In genomic region chr5:79846198-79846521, GRCh38 we compare ENCODE assay signal across 26 cellular contexts.
DNase-seq lines count a peak whose midpoint lies in the region; ATAC-seq and TF ChIP-seq lines count a peak whose summit lies in the region.
"Had no signal": no experiment of that assay in that cellular context is flagged by ENCODE, and none has a peak within 500 bp of the region (broad histone marks: within the 10 kb centered on the region; RNA-seq: fewer than 3 reads in every experiment).

No MANE protein-coding gene starts in this region.

- no peak for TF ChIP-seq POLR2A in IMR-90 (IDR thresholded peaks at IDR 0.05; ENCODE audit: low read depth, low read length)

- POLR2A ChIA-PET in IMR-90 (lab: Charles Lee; ENCODE audit: unreplicated experiment): no interaction called here

- no peaks in the 10 kb centered on the region for H3K36me3 ChIP-seq in IMR-90 (ENCODE audit: control insufficient read depth, insufficient read depth, low read length)
- peaks cover 0 to 6% (median 0%) of the 10 kb centered on the region in 3 donors for H3K36me3 ChIP-seq in skeletal muscle tissue (ENCODE audit: control insufficient read depth in 3 of 3, insufficient read depth in 3 of 3, low read length in 3 of 3)
- H3K36me3 ChIP-seq: gastrocnemius medialis, left lung, pancreas, thyroid gland had no signal

- CTCF ChIA-PET in IMR-90 (lab: Yijun Ruan, JAX): no interaction called here

- peaks cover 3% of the 10 kb centered on the region; the same call in 1 of the 2 replicates for H4K20me1 ChIP-seq in IMR-90 (ENCODE audit: insufficient read depth, low read length)

- H3K27me3 ChIP-seq in IMR-90 (ENCODE audit: control insufficient read depth, insufficient read depth, low read length): no peaks in the 10 kb centered on the region; the same call in 1 of the 2 replicates
- H3K27me3 ChIP-seq in skeletal muscle tissue (ENCODE audit: control insufficient read depth in 3 of 3, insufficient read depth in 3 of 3, low read length in 3 of 3): no peaks in the 10 kb centered on the region
- H3K27me3 ChIP-seq: gastrocnemius medialis, left lung, pancreas, thyroid gland had no signal

- H3K18ac ChIP-seq in IMR-90 (ENCODE audit: low read depth, low read length): no peak overlapping the region

- no peak for DNase-seq in activated T-cell treated with anti-CD3 and anti-CD28 coated beads, Interleukin-2, amount 50 U/mL, for 72 hours
- DNase-seq in activated T-cell treated with anti-CD3 and anti-CD28 coated beads for 4 hours: no peak
- DNase-seq in IMR-90: no peak
- DNase-seq in chondrocyte (ENCODE audit: low spot score): no peak
- DNase-seq in G401 (ENCODE audit: low spot score): no peak
- DNase-seq in DMS79 treated with DMSO at 0.1 percent for 48 hours (lab: John Stamatoyannopoulos, UW): no peak
- no peak for DNase-seq in NCI-H128 (lab: John Stamatoyannopoulos, UW; ENCODE audit: unreplicated experiment)
- DNase-seq: activated CD4-positive, alpha-beta T cell treated with anti-CD3 and anti-CD28 coated beads for 4 hours; activated CD8-positive, alpha-beta memory T cell treated with anti-CD3 and anti-CD28 coated beads, Interleukin-2, amount 50 U/mL, for 48 hours; CD4-positive, alpha-beta T cell; effector memory CD8-positive, alpha-beta T cell; gastrocnemius medialis; left lung; natural killer cell; NCI-H1092 treated with DMSO at 0.1 percent for 48 hours; NCI-H2029 treated with DMSO at 0.1 percent for 48 hours; NCI-H345; NCI-H82; pancreas; stimulated activated CD4-positive, alpha-beta T cell treated with anti-CD3 and anti-CD28 coated beads, Interleukin-4, amount 100 ng/mL, for 4 hours; stimulated activated naive CD4-positive, alpha-beta T cell treated with Interleukin-2 at 50 U/mL for 16 hours; thyroid gland had no signal

- H2AK5ac ChIP-seq in IMR-90 (ENCODE audit: low read depth, low read length): no peak overlapping the region

- peak; percentile 23 to 38 for ATAC-seq in activated T-cell treated with anti-CD3 and anti-CD28 coated beads, Interleukin-2, amount 50 U/mL, for 72 hours (replicated peaks in 1 of 2)
- peak; percentile 16; the same call in 1 of the 2 replicates for ATAC-seq in IMR-90 (ENCODE audit: low read depth)
- ATAC-seq: effector memory CD8-positive, alpha-beta T cell; esophagus mucosa; HCT116; left lung; natural killer cell had no signal

- H4K5ac ChIP-seq in IMR-90 (ENCODE audit: low read depth, low read length): no peak overlapping the region

- peak overlapping the region; percentile 26; the same call in 1 of the 2 replicates for H2BK120ac ChIP-seq in IMR-90 (ENCODE audit: low read depth, low read length)

- peaks cover 34% of the 10 kb centered on the region for H3K4me1 Mint-ChIP-seq in activated T-cell treated with anti-CD3 and anti-CD28 coated beads, Interleukin-2, amount 50 U/mL, for 72 hours (ENCODE audit: low read depth)
- H3K4me1 Mint-ChIP-seq in chondrocyte (ENCODE audit: low read depth): peaks cover 14% of the 10 kb centered on the region
- H3K4me1 Mint-ChIP-seq: natural killer cell had no signal

- no peak overlapping the region for H2BK5ac ChIP-seq in IMR-90 (ENCODE audit: low read depth, low read length, poor library complexity, severe bottlenecking)

- H3K27ac ChIP-seq in IMR-90 (ENCODE audit: insufficient read depth, low read length) (no peak overlapping the region; the same call in 1 of the 2 replicates), skeletal muscle tissue (ENCODE audit: low read depth, low read length) (peak overlapping the region; percentile 56)
- H3K27ac ChIP-seq: HL-60, left lung, pancreas, thyroid gland had no signal

- dilution Hi-C loops in IMR-90 (cut with HindIII; ENCODE audit: low sequenced_read_pairs, unreplicated experiment): no loop called here

- no peaks in the 10 kb centered on the region for H3K79me1 ChIP-seq in IMR-90 (ENCODE audit: low read depth in 1 of 2, low read length in 2 of 2)

- TF ChIP-seq RAD21 in IMR-90 (IDR thresholded peaks at IDR 0.05; ENCODE audit: low read length): no peak

- H3K4me1 ChIP-seq in IMR-90 (ENCODE audit: control insufficient read depth, insufficient read depth, low read length) (peaks cover 5% of the 10 kb centered on the region; the same call in 1 of the 2 replicates), skeletal muscle tissue (ENCODE audit: control insufficient read depth in 3 of 3, insufficient read depth in 3 of 3, low read length in 3 of 3) (peaks cover 0 to 8% (median 4%) of the 10 kb centered on the region in 3 donors)
- H3K4me1 ChIP-seq: gastrocnemius medialis, left lung, pancreas had no signal

- H4K91ac ChIP-seq in IMR-90 (ENCODE audit: insufficient read depth, low read depth, low read length): no peak overlapping the region

- no peaks in the 10 kb centered on the region for H3K36me3 Mint-ChIP-seq in activated T-cell treated with anti-CD3 and anti-CD28 coated beads, Interleukin-2, amount 50 U/mL, for 72 hours (ENCODE audit: insufficient read depth in 2 of 2)
- no peaks in the 10 kb centered on the region for H3K36me3 Mint-ChIP-seq in chondrocyte (ENCODE audit: low read depth)
- H3K36me3 Mint-ChIP-seq: natural killer cell had no signal

- TF ChIP-seq CTCF in IMR-90 (conservative IDR thresholded peaks at IDR 0.05; ENCODE audit: low read depth, low read length): no peak
- TF ChIP-seq CTCF in chondrocyte (IDR thresholded peaks at IDR 0.05): no peak

- H3K4me3 Mint-ChIP-seq in activated T-cell treated with anti-CD3 and anti-CD28 coated beads, Interleukin-2, amount 50 U/mL, for 72 hours: peak overlapping the region; percentile 46 to 50
- no peak overlapping the region for H3K4me3 Mint-ChIP-seq in chondrocyte (ENCODE audit: unreplicated experiment)
- H3K4me3 Mint-ChIP-seq: CD4-positive, alpha-beta T cell; effector memory CD8-positive, alpha-beta T cell; natural killer cell had no signal

- H3K23ac ChIP-seq in IMR-90 (ENCODE audit: low read depth, low read length): no peak overlapping the region

- no peaks in the 10 kb centered on the region for H3K9me3 Mint-ChIP-seq in activated T-cell treated with anti-CD3 and anti-CD28 coated beads, Interleukin-2, amount 50 U/mL, for 72 hours
- H3K9me3 Mint-ChIP-seq in chondrocyte (ENCODE audit: low read depth): no peaks in the 10 kb centered on the region
- H3K9me3 Mint-ChIP-seq: CD4-positive, alpha-beta T cell; effector memory CD8-positive, alpha-beta T cell; natural killer cell had no signal

- peaks cover 10% of the 10 kb centered on the region for H3K27me3 Mint-ChIP-seq in activated T-cell treated with anti-CD3 and anti-CD28 coated beads, Interleukin-2, amount 50 U/mL, for 72 hours (ENCODE audit: low read depth)
- H3K27me3 Mint-ChIP-seq in chondrocyte (ENCODE audit: low read depth): peaks cover 2% of the 10 kb centered on the region

- no peak overlapping the region for H2AFZ ChIP-seq in IMR-90 (replicated peaks; ENCODE audit: low read length, poor library complexity)

- H3K9me3 ChIP-seq in IMR-90 (ENCODE audit: control insufficient read depth, insufficient read depth, low read length) (no peaks in the 10 kb centered on the region), skeletal muscle tissue (ENCODE audit: control insufficient read depth in 3 of 3, low read length in 3 of 3) (no peaks in the 10 kb centered on the region)
- H3K9me3 ChIP-seq: gastrocnemius medialis, left lung, pancreas, thyroid gland had no signal

- no peak overlapping the region for H2AK9ac ChIP-seq in IMR-90 (replicated peaks; ENCODE audit: low read depth, low read length, poor library complexity)

- H3K4me3 ChIP-seq in IMR-90 (ENCODE audit: insufficient read depth, low read depth, low read length): no peak overlapping the region
- H3K4me3 ChIP-seq in skeletal muscle tissue (ENCODE audit: low read length in 3 of 3): no peak overlapping the region
- H3K4me3 ChIP-seq: gastrocnemius medialis, left lung, pancreas, thyroid gland had no signal

- H3K4me2 ChIP-seq in IMR-90 (ENCODE audit: low read depth, low read length): peak overlapping the region; percentile 46; the same call in 1 of the 2 replicates

- no peak overlapping the region for H3K14ac ChIP-seq in IMR-90 (replicated peaks; ENCODE audit: low read depth, low read length)

- H2BK15ac ChIP-seq in IMR-90 (ENCODE audit: low read depth, low read length): no peak overlapping the region

- in situ Hi-C loops in IMR-90 (cut with MboI; ENCODE audit: low sequenced_read_pairs): no loop called here
- in situ Hi-C loops in G401 (cut with HindIII; ENCODE audit: low sequenced_read_pairs): no loop called here

- peak overlapping the region; percentile 91 for H3K27ac Mint-ChIP-seq in activated T-cell treated with anti-CD3 and anti-CD28 coated beads, Interleukin-2, amount 50 U/mL, for 72 hours
- peak overlapping the region; percentile 96 for H3K27ac Mint-ChIP-seq in chondrocyte (ENCODE audit: unreplicated experiment)
- H3K27ac Mint-ChIP-seq: CD4-positive, alpha-beta T cell; effector memory CD8-positive, alpha-beta T cell; natural killer cell had no signal

- WGBS in IMR-90 (ENCODE audit: extremely low coverage in 2 of 2, insufficient read length in 1 of 2), 2 experiments: no CpG with 5 or more reads among the region's 3 CpGs

- H2BK20ac ChIP-seq in IMR-90 (ENCODE audit: low read depth, low read length): peak overlapping the region; percentile 16; the same call in 1 of the 2 replicates

- no peak overlapping the region for H3K9ac ChIP-seq in IMR-90 (ENCODE audit: low read depth, low read length)
- H3K9ac ChIP-seq in skeletal muscle tissue (ENCODE audit: low read depth in 1 of 3, low read length in 3 of 3): no peak overlapping the region

- BruUV-seq in IMR-90 (replicated peaks; lab: Mats Ljungman, UMichigan): no TSS peak

- peak overlapping the region in 1 of 2 experiments; percentile 2; a peak in 1 of 4 replicates for H4K8ac ChIP-seq in IMR-90 (ENCODE audit: low read depth in 2 of 2, low read length in 2 of 2)

- no peak overlapping the region for H3K56ac ChIP-seq in IMR-90 (ENCODE audit: extremely low read depth, insufficient read depth, low read length)

- no peak overlapping the region; the same call in 1 of the 2 replicates for H3K4ac ChIP-seq in IMR-90 (ENCODE audit: low read depth, low read length)

- no peaks in the 10 kb centered on the region for H3K9me1 ChIP-seq in IMR-90 (ENCODE audit: insufficient read depth, low read length)

- intact Hi-C loops in IMR-90 (cut with micrococcal nuclease): no loop called here

TF ChIP-seq in IMR-90, 13 proteins besides CTCF, POLR2A, EP300 and RAD21 (continues in another document):
- TF ChIP-seq BHLHE40 (IDR thresholded peaks at IDR 0.05; ENCODE audit: low read depth, low read length): no peak
- TF ChIP-seq, protein P1, sequence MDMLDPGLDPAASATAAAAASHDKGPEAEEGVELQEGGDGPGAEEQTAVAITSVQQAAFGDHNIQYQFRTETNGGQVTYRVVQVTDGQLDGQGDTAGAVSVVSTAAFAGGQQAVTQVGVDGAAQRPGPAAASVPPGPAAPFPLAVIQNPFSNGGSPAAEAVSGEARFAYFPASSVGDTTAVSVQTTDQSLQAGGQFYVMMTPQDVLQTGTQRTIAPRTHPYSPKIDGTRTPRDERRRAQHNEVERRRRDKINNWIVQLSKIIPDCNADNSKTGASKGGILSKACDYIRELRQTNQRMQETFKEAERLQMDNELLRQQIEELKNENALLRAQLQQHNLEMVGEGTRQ (IDR thresholded peaks at IDR 0.05; ENCODE audit: low read depth, low read length): peak; percentile 15; the same call in 1 of the 2 replicates
